In genomic region chr21:29293495-29293894, GRCh38 we compare ENCODE assay signal across 10 cellular contexts. TPM values are rescaled to one million over a fixed set of nuclear protein-coding genes. Genes with fewer than 3 reads are reported as not detected.
DNase-seq lines count a peak whose midpoint lies in the region; ATAC-seq and TF ChIP-seq lines count a peak whose summit lies in the region.
"Had no signal": no experiment of that assay in that cellular context is flagged by ENCODE, and none has a peak within 500 bp of the region (broad histone marks: within the 10 kb centered on the region; RNA-seq: fewer than 3 reads in every experiment).

No MANE protein-coding gene starts in this region.

- peak; percentile 63 for DNase-seq in GM12864 (ENCODE audit: low read depth)
- peak; percentile 23 for DNase-seq in RPMI8226
- no peak for DNase-seq in NCI-H2227 (lab: John Stamatoyannopoulos, UW; ENCODE audit: unreplicated experiment)
- DNase-seq in foreskin melanocyte = no peak
- DNase-seq in stimulated activated CD4-positive, alpha-beta T cell treated with anti-CD3 and anti-CD28 coated beads, Interleukin-4, amount 100 ng/mL, for 1 hour = no peak
- no peak for DNase-seq in glutamatergic neuron
- DNase-seq: activated T-cell treated with anti-CD3 and anti-CD28 coated beads, Interleukin-2, amount 50 U/mL, for 72 hours; left lung had no signal

- peaks cover 4% of the 10 kb centered on the region for H3K27me3 Mint-ChIP-seq in glutamatergic neuron (ENCODE audit: unreplicated experiment)

- no peaks in the 10 kb centered on the region for H3K4me1 Mint-ChIP-seq in glutamatergic neuron (ENCODE audit: low read depth, unreplicated experiment)

- H3K9me3 Mint-ChIP-seq in glutamatergic neuron (ENCODE audit: unreplicated experiment) = no peaks in the 10 kb centered on the region
- H3K9me3 Mint-ChIP-seq: activated T-cell treated with anti-CD3 and anti-CD28 coated beads, Interleukin-2, amount 50 U/mL, for 72 hours had no signal

- ATAC-seq in GM19467 (IDR thresholded peaks at IDR 0.05; ENCODE audit: unreplicated experiment) = peak; percentile 79
- peak; percentile 82 for ATAC-seq in HG03097 (IDR thresholded peaks at IDR 0.05; ENCODE audit: low FRiP score, unreplicated experiment)
- ATAC-seq: activated T-cell treated with anti-CD3 and anti-CD28 coated beads, Interleukin-2, amount 50 U/mL, for 72 hours; left lung had no signal

- no peak overlapping the region for H3K4me3 ChIP-seq in GM12864 (ENCODE audit: low read depth, low read length)
- H3K4me3 ChIP-seq: left lung had no signal

- H3K4me3 Mint-ChIP-seq in glutamatergic neuron (ENCODE audit: unreplicated experiment) = no peak overlapping the region
- H3K4me3 Mint-ChIP-seq: activated T-cell treated with anti-CD3 and anti-CD28 coated beads, Interleukin-2, amount 50 U/mL, for 72 hours had no signal

- no peak overlapping the region for H3K27ac Mint-ChIP-seq in glutamatergic neuron (ENCODE audit: unreplicated experiment)
- H3K27ac Mint-ChIP-seq: activated T-cell treated with anti-CD3 and anti-CD28 coated beads, Interleukin-2, amount 50 U/mL, for 72 hours had no signal

- TF ChIP-seq CTCF in GM12864 (IDR thresholded peaks at IDR 0.05; ENCODE audit: low read depth, low read length, missing control alignments) (no peak), glutamatergic neuron (IDR thresholded peaks at IDR 0.05; ENCODE audit: partially characterized antibody, unreplicated experiment) (no peak)

- peaks cover 8% of the 10 kb centered on the region for H3K36me3 Mint-ChIP-seq in glutamatergic neuron (ENCODE audit: unreplicated experiment)

RNA-seq across cellular contexts. Expression of gene BACH1, which starts 5.2 kb away (rescaled TPM):
- 78.8 TPM for total RNA-seq in glutamatergic neuron (ENCODE audit: unreplicated experiment)

Comparison
In these comparisons a context has a peak if more than half of its experiments do, and no peak if none do; other contexts are left out.
1. DNase-seq: peak in GM12864 (single experiment) and RPMI8226 (single experiment); none in NCI-H2227 (single experiment), foreskin melanocyte (single experiment), stimulated activated CD4-positive, alpha-beta T cell treated with anti-CD3 and anti-CD28 coated beads, Interleukin-4, amount 100 ng/mL, for 1 hour (single experiment) and glutamatergic neuron (single experiment).